ENCODE assay signal across 18 cellular contexts in the genomic region with DNA sequence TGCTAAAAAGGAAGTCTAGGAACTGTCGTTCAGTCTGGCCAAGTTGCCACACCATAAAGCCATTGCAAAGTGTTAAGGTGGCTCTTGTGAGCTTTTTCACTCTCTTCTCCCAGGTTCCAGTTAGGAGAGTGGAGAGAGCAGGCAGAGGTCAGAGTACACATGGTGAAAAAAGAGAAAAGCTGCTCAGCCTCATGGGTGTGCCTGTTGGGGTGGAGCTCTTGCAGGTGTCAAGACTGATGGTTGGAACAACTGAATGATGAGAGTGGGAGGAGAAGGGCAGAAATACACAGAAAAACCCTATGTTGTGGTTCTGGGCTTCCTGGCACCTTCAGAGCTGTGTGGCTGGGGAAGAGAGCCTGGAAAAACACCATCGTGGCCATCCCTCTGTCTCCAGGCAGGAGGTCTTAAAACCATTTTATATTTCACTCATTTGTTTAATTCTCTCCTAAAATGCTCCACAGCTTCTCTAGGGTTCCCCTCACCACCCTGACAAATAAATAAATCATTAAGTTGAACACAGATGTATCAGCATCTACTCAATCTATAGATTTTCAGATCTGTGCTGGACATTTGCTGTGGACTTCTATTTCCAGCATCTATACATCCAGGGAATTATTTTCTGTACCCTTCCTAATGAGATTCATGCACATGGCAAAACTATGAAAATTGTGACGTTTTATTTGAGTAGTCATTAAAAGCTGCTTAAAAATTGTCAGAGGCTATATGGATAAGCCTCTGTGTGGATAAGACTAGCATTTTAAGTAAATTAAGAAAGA. TPM values are rescaled to one million over a fixed set of nuclear protein-coding genes. Genes with fewer than 3 reads are reported as not detected.
A peak's percentile ranks its signal among the peaks of the same experiment; 100 is the strongest.
DNase-seq lines count a peak whose midpoint lies in the region; ATAC-seq and TF ChIP-seq lines count a peak whose summit lies in the region.
"Had no signal": no experiment of that assay in that cellular context is flagged by ENCODE, and none has a peak within 500 bp of the region (broad histone marks: within the 10 kb centered on the region; RNA-seq: fewer than 3 reads in every experiment).

No MANE protein-coding gene starts in this region.

- H2BK12ac ChIP-seq in mesenchymal stem cell (ENCODE audit: low read length in 2 of 2) = no peak overlapping the region

- peaks cover 11% of the 10 kb centered on the region for H3K9me3 ChIP-seq in mesenchymal stem cell (ENCODE audit: control insufficient read depth, low read length)
- no peaks in the 10 kb centered on the region for H3K9me3 ChIP-seq in gastrocnemius medialis
- H3K9me3 ChIP-seq: psoas muscle had no signal

- no peak overlapping the region for H2BK120ac ChIP-seq in mesenchymal stem cell (ENCODE audit: low read depth, low read length)

- H3K4me1 ChIP-seq in mesenchymal stem cell (ENCODE audit: control insufficient read depth, insufficient read depth, low read depth, low read length) (no peaks in the 10 kb centered on the region), gastrocnemius medialis (no peaks in the 10 kb centered on the region)
- H3K4me1 ChIP-seq: psoas muscle had no signal

- 86% methylated on average over 2 of the region's 3 CpGs for WGBS in mesenchymal stem cell

- no peak overlapping the region for H2BK5ac ChIP-seq in mesenchymal stem cell (ENCODE audit: low read depth, low read length, poor library complexity, severe bottlenecking)

- intact Hi-C loops in activated T-helper 2 cell treated with anti-CD3 and anti-CD28 coated beads, Interferon-gamma antibody, Interleukin-2, Interleukin-4, amounts not matched to agents 10 μg/mL and 5 μg/mL and 100 μg/mL, durations not matched to agents 14 hours and 24 hours and 36 hours (cut with micrococcal nuclease) = loop anchor here (5.0 kb wide), 1 partner anchor 189 kb away; no protein-coding TSS in a partner anchor
- intact Hi-C loops in gastrocnemius medialis (cut with DNase I; ENCODE audit: low total_unique reads) = no loop called here

- no peak overlapping the region for H4K8ac ChIP-seq in mesenchymal stem cell (ENCODE audit: low read length)

- H3K9ac ChIP-seq in mesenchymal stem cell (ENCODE audit: low read length) = no peak overlapping the region

- H3K27me3 ChIP-seq in mesenchymal stem cell (ENCODE audit: control insufficient read depth in 1 of 2, insufficient read depth in 1 of 2, low read length in 2 of 2) (peaks cover 40 to 60% of the 10 kb centered on the region in 2 experiments), gastrocnemius medialis (peaks cover 5 to 31% (median 28%) of the 10 kb centered on the region in 3 donors)

- H4K91ac ChIP-seq in mesenchymal stem cell (ENCODE audit: low read length) = no peak overlapping the region

- H3K79me1 ChIP-seq in mesenchymal stem cell (replicated peaks; ENCODE audit: low read length, poor library complexity, severe bottlenecking) = no peaks in the 10 kb centered on the region

- H3K14ac ChIP-seq in mesenchymal stem cell (ENCODE audit: low read length in 2 of 2) = no peak overlapping the region

- no peak overlapping the region for H2BK15ac ChIP-seq in mesenchymal stem cell (ENCODE audit: low read depth, poor library complexity, severe bottlenecking)

- H3K36me3 ChIP-seq in mesenchymal stem cell (ENCODE audit: control insufficient read depth in 1 of 2, insufficient read depth in 2 of 2, low read depth in 1 of 2, low read length in 2 of 2) (no peaks in the 10 kb centered on the region), gastrocnemius medialis (no peaks in the 10 kb centered on the region)

- TF ChIP-seq CTCF in nephron progenitor cell (IDR thresholded peaks at IDR 0.05) = no peak
- no peak for TF ChIP-seq CTCF in gastrocnemius medialis (IDR thresholded peaks at IDR 0.05 in 4 of 5, conservative IDR thresholded peaks at IDR 0.05 in 1 of 5)

- H3K27me3 Mint-ChIP-seq in activated T-helper 2 cell treated with anti-CD3 and anti-CD28 coated beads, Interferon-gamma antibody, Interleukin-2, Interleukin-4, amounts not matched to agents 10 μg/mL and 5 μg/mL and 100 μg/mL, durations not matched to agents 14 hours and 24 hours and 36 hours (ENCODE audit: low read depth) = no peaks in the 10 kb centered on the region
- H3K27me3 Mint-ChIP-seq in nephron progenitor cell (ENCODE audit: low read depth, poor library complexity) = peaks cover 40% of the 10 kb centered on the region
- peaks cover 15% of the 10 kb centered on the region for H3K27me3 Mint-ChIP-seq in stimulated activated memory B cell treated with anti-CD40 and anti-IgM and Interleukin-4, amounts not matched to agents 10 μg/mL and 1 μg/mL and 100 μg/mL, for 72 hours

- peak overlapping the region; percentile 31 for H3K4me3 Mint-ChIP-seq in activated T-helper 2 cell treated with anti-CD3 and anti-CD28 coated beads, Interferon-gamma antibody, Interleukin-2, Interleukin-4, amounts not matched to agents 10 μg/mL and 5 μg/mL and 100 μg/mL, durations not matched to agents 14 hours and 24 hours and 36 hours (ENCODE audit: low read depth)
- no peak overlapping the region for H3K4me3 Mint-ChIP-seq in nephron progenitor cell
- H3K4me3 Mint-ChIP-seq in stimulated activated memory B cell treated with anti-CD40 and anti-IgM and Interleukin-4, amounts not matched to agents 10 μg/mL and 1 μg/mL and 100 μg/mL, for 72 hours = no peak overlapping the region

- no peak overlapping the region for H2AFZ ChIP-seq in mesenchymal stem cell (ENCODE audit: low read depth, low read length)

- peaks cover 83% of the 10 kb centered on the region for H3K4me1 Mint-ChIP-seq in activated T-helper 2 cell treated with anti-CD3 and anti-CD28 coated beads, Interferon-gamma antibody, Interleukin-2, Interleukin-4, amounts not matched to agents 10 μg/mL and 5 μg/mL and 100 μg/mL, durations not matched to agents 14 hours and 24 hours and 36 hours (ENCODE audit: low read depth)
- H3K4me1 Mint-ChIP-seq in nephron progenitor cell = peaks cover 2% of the 10 kb centered on the region
- peaks cover 59% of the 10 kb centered on the region for H3K4me1 Mint-ChIP-seq in stimulated activated memory B cell treated with anti-CD40 and anti-IgM and Interleukin-4, amounts not matched to agents 10 μg/mL and 1 μg/mL and 100 μg/mL, for 72 hours

- H2AK5ac ChIP-seq in mesenchymal stem cell (ENCODE audit: low read length, severe bottlenecking) = no peak overlapping the region

- no peak for ATAC-seq in stimulated activated memory B cell treated with anti-CD40 and anti-IgM and Interleukin-4, amounts not matched to agents 10 μg/mL and 1 μg/mL and 100 μg/mL, for 72 hours
- no peak for ATAC-seq in gastrocnemius medialis
- ATAC-seq: heart left ventricle, psoas muscle had no signal

- TF ChIP-seq POLR2A in gastrocnemius medialis (IDR thresholded peaks at IDR 0.05) = no peak

- H3K18ac ChIP-seq in mesenchymal stem cell (ENCODE audit: low read depth in 1 of 2, low read length in 2 of 2) = no peak overlapping the region

- peaks cover 16% of the 10 kb centered on the region for H3K9me3 Mint-ChIP-seq in activated T-helper 2 cell treated with anti-CD3 and anti-CD28 coated beads, Interferon-gamma antibody, Interleukin-2, Interleukin-4, amounts not matched to agents 10 μg/mL and 5 μg/mL and 100 μg/mL, durations not matched to agents 14 hours and 24 hours and 36 hours
- peaks cover 13% of the 10 kb centered on the region for H3K9me3 Mint-ChIP-seq in nephron progenitor cell
- peaks cover 8% of the 10 kb centered on the region for H3K9me3 Mint-ChIP-seq in stimulated activated memory B cell treated with anti-CD40 and anti-IgM and Interleukin-4, amounts not matched to agents 10 μg/mL and 1 μg/mL and 100 μg/mL, for 72 hours

- no peak overlapping the region for H3K4me3 ChIP-seq in Jurkat, Clone E6-1 (ENCODE audit: low read length)
- H3K4me3 ChIP-seq in mesenchymal stem cell (ENCODE audit: insufficient read depth in 1 of 2, low read depth in 1 of 2, low read length in 2 of 2) (no peak overlapping the region), gastrocnemius medialis (no peak overlapping the region)
- H3K4me3 ChIP-seq: heart left ventricle, psoas muscle had no signal

- no peak overlapping the region for H3K23ac ChIP-seq in mesenchymal stem cell (ENCODE audit: low read length in 2 of 2)

- no peak overlapping the region for H3K4ac ChIP-seq in mesenchymal stem cell (ENCODE audit: low read depth in 1 of 2, low read length in 2 of 2)

- no peak overlapping the region for H3K27ac ChIP-seq in mesenchymal stem cell (ENCODE audit: low read length, poor library complexity, severe bottlenecking)
- H3K27ac ChIP-seq in gastrocnemius medialis = no peak overlapping the region
- H3K27ac ChIP-seq: heart left ventricle, psoas muscle had no signal

- no peak overlapping the region for H3K4me2 ChIP-seq in mesenchymal stem cell (ENCODE audit: low read length, poor library complexity, severe bottlenecking)

- peak; percentile 72 for DNase-seq in activated CD8-positive, alpha-beta memory T cell treated with anti-CD3 and anti-CD28 coated beads for 24 hours
- no peak for DNase-seq in activated CD8-positive, alpha-beta memory T cell treated with anti-CD3 and anti-CD28 coated beads, Interleukin-2, amount 50 U/mL, for 4 hours
- peak; percentile 87 for DNase-seq in Jurkat, Clone E6-1 (ENCODE audit: low read depth, low spot score)
- DNase-seq in activated T-helper 2 cell treated with anti-CD3 and anti-CD28 coated beads, Interferon-gamma antibody, Interleukin-2, Interleukin-4, amounts not matched to agents 10 μg/mL and 5 μg/mL and 100 μg/mL, durations not matched to agents 14 hours and 24 hours and 36 hours (ENCODE audit: low spot score) = no peak
- DNase-seq in nephron progenitor cell = no peak
- DNase-seq in mesenchymal stem cell = no peak
- no peak for DNase-seq in gastrocnemius medialis
- DNase-seq: caudate nucleus; effector CD4-positive, alpha-beta T cell; EL; HCEC 1CT; heart left ventricle; islet precursor cell; mammary epithelial cell; psoas muscle; RPMI8226 had no signal

- H3K27ac Mint-ChIP-seq in activated T-helper 2 cell treated with anti-CD3 and anti-CD28 coated beads, Interferon-gamma antibody, Interleukin-2, Interleukin-4, amounts not matched to agents 10 μg/mL and 5 μg/mL and 100 μg/mL, durations not matched to agents 14 hours and 24 hours and 36 hours = peak overlapping the region; percentile 88
- H3K27ac Mint-ChIP-seq in nephron progenitor cell = peak overlapping the region; percentile 59
- no peak overlapping the region for H3K27ac Mint-ChIP-seq in stimulated activated memory B cell treated with anti-CD40 and anti-IgM and Interleukin-4, amounts not matched to agents 10 μg/mL and 1 μg/mL and 100 μg/mL, for 72 hours

- in situ Hi-C loops in gastrocnemius medialis (cut with MboI; ENCODE audit: low sequenced_read_pairs in 4 of 4) = no loop called here

- H3K36me3 Mint-ChIP-seq in activated T-helper 2 cell treated with anti-CD3 and anti-CD28 coated beads, Interferon-gamma antibody, Interleukin-2, Interleukin-4, amounts not matched to agents 10 μg/mL and 5 μg/mL and 100 μg/mL, durations not matched to agents 14 hours and 24 hours and 36 hours (ENCODE audit: low read depth) = no peaks in the 10 kb centered on the region
- H3K36me3 Mint-ChIP-seq in nephron progenitor cell (ENCODE audit: low read depth) = no peaks in the 10 kb centered on the region
- H3K36me3 Mint-ChIP-seq in stimulated activated memory B cell treated with anti-CD40 and anti-IgM and Interleukin-4, amounts not matched to agents 10 μg/mL and 1 μg/mL and 100 μg/mL, for 72 hours = no peaks in the 10 kb centered on the region

RNA-seq across cellular contexts. Expression of a gene that starts 17.5 kb away (rescaled TPM):
- polyA plus RNA-seq in Jurkat, Clone E6-1 (2012; ENCODE audit: insufficient read depth, insufficient read length) = 27.5 TPM
- 86.0 and 87.4 TPM in 2 replicates for total RNA-seq in activated T-helper 2 cell treated with anti-CD3 and anti-CD28 coated beads, Interferon-gamma antibody, Interleukin-2, Interleukin-4, amounts not matched to agents 10 μg/mL and 5 μg/mL and 100 μg/mL, durations not matched to agents 14 hours and 24 hours and 36 hours
- polyA plus RNA-seq in mesenchymal stem cell (2013, experiment 1 of 2) = not detected
- not detected for polyA plus RNA-seq in mesenchymal stem cell (2013, experiment 2 of 2)
- total RNA-seq in gastrocnemius medialis = under 1 TPM in 1 of 4 donors, not detected in 3; 0.41 TPM
- total RNA-seq: mammary epithelial cell had no signal
- polyA plus RNA-seq: mammary epithelial cell, neural cell had no signal

RNA-seq across cellular contexts. Expression of a gene that starts 25.4 kb away (rescaled TPM):
- polyA plus RNA-seq in Jurkat, Clone E6-1 (2012; ENCODE audit: insufficient read depth, insufficient read length) = 3.6 TPM
- 81.0 and 88.1 TPM in 2 replicates for total RNA-seq in activated T-helper 2 cell treated with anti-CD3 and anti-CD28 coated beads, Interferon-gamma antibody, Interleukin-2, Interleukin-4, amounts not matched to agents 10 μg/mL and 5 μg/mL and 100 μg/mL, durations not matched to agents 14 hours and 24 hours and 36 hours
- not detected for polyA plus RNA-seq in mesenchymal stem cell (2013, experiment 1 of 2)
- polyA plus RNA-seq in mesenchymal stem cell (2013, experiment 2 of 2) = not detected
- total RNA-seq in gastrocnemius medialis = not detected
- polyA plus RNA-seq: heart left ventricle, mammary epithelial cell, psoas muscle had no signal

RNA-seq across cellular contexts. Expression of a gene that starts 54.9 kb away (rescaled TPM):
- polyA plus RNA-seq in Jurkat, Clone E6-1 (2012; ENCODE audit: insufficient read depth, insufficient read length) = not detected
- 0.48 and 0.51 TPM in 2 replicates for total RNA-seq in activated T-helper 2 cell treated with anti-CD3 and anti-CD28 coated beads, Interferon-gamma antibody, Interleukin-2, Interleukin-4, amounts not matched to agents 10 μg/mL and 5 μg/mL and 100 μg/mL, durations not matched to agents 14 hours and 24 hours and 36 hours
- not detected for polyA plus RNA-seq in mesenchymal stem cell (2013, experiment 1 of 2)
- polyA plus RNA-seq in mesenchymal stem cell (2013, experiment 2 of 2) = not detected
- not detected for total RNA-seq in gastrocnemius medialis
- total RNA-seq: heart left ventricle, mammary epithelial cell, psoas muscle had no signal
- polyA plus RNA-seq: heart left ventricle, mammary epithelial cell, neural cell had no signal

Comparison
In these comparisons a context has a peak if more than half of its experiments do, and no peak if none do; other contexts are left out.
1. DNase-seq: peak in activated CD8-positive, alpha-beta memory T cell treated with anti-CD3 and anti-CD28 coated beads for 24 hours (single experiment) and Jurkat, Clone E6-1 (single experiment); none in activated CD8-positive, alpha-beta memory T cell treated with anti-CD3 and anti-CD28 coated beads, Interleukin-2, amount 50 U/mL, for 4 hours (single experiment), activated T-helper 2 cell treated with anti-CD3 and anti-CD28 coated beads, Interferon-gamma antibody, Interleukin-2, Interleukin-4, amounts not matched to agents 10 μg/mL and 5 μg/mL and 100 μg/mL, durations not matched to agents 14 hours and 24 hours and 36 hours (single experiment), nephron progenitor cell (single experiment), mesenchymal stem cell (single experiment) and gastrocnemius medialis (0 of 2).
2. RNA of a gene that starts 17.5 kb away (total RNA-seq): 86.0 to 87.4 TPM in activated T-helper 2 cell treated with anti-CD3 and anti-CD28 coated beads, Interferon-gamma antibody, Interleukin-2, Interleukin-4, amounts not matched to agents 10 μg/mL and 5 μg/mL and 100 μg/mL, durations not matched to agents 14 hours and 24 hours and 36 hours; 0.41 TPM in gastrocnemius medialis; every median in the first group is over 10 times any median in the second.
3. RNA of a gene that starts 25.4 kb away (total RNA-seq): 81.0 to 88.1 TPM in activated T-helper 2 cell treated with anti-CD3 and anti-CD28 coated beads, Interferon-gamma antibody, Interleukin-2, Interleukin-4, amounts not matched to agents 10 μg/mL and 5 μg/mL and 100 μg/mL, durations not matched to agents 14 hours and 24 hours and 36 hours; not detected in gastrocnemius medialis; every median in the first group is over 10 times any median in the second.